ENCODE assay signal across 8 cellular contexts in the genomic region with DNA sequence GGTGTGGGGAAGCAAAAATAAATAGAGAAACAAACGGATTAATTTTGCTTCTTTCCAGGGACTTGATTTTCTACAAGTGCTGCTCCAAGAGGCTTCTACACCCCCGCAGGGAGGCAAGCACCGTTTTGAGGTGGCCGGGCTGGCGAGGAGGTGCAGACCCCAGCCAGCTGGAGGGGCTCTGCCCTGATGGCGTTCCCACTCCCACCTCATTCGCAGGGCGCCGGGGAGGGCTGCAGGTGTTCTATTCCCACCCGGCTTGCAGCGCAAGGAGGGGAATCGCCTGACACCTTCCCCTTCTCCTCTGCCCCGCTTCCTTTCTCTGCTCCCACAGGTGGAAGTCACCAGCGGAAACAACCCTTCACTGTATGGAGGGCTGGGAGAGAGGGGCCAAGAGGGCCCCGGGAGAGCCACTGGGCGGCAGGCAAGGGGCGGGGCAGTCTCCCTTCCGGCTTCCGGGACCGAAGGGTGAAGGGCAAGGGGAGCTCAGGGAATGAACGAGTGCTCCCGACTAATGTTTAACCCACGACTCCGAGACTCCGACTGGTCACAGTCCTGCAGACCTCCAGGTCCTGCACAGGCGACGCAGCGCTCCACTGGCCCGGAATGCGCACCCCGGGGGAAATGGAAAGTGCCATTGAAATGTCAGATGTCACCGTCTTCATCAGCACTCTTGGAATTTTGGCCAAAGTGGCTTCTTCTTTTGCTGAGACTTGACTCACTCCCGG. TPM values are rescaled to one million over a fixed set of nuclear protein-coding genes. Genes with fewer than 3 reads are reported as not detected.
DNase-seq lines count a peak whose midpoint lies in the region; ATAC-seq, FAIRE-seq and TF ChIP-seq lines count a peak whose summit lies in the region.

No MANE protein-coding gene starts in this region.

- no peaks in the 10 kb centered on the region for H3K36me3 ChIP-seq in CD8-positive, alpha-beta T cell (ENCODE audit: insufficient read depth, low read length)
- 0 out of 4 replicates have a peak, but pooled peaks cover 0 to 4% of the 10 kb centered on the region in 2 experiments for H3K36me3 ChIP-seq in GM12878 (ENCODE audit: control insufficient read depth in 2 of 2, insufficient read depth in 2 of 2, low read length in 1 of 2)

- no peak for TF ChIP-seq EP300 in GM12878 (IDR thresholded peaks at IDR 0.05; ENCODE audit: borderline replicate concordance in 1 of 2, control insufficient read depth in 1 of 2, low read depth in 2 of 2, low read length in 2 of 2)

- H4K20me1 ChIP-seq in GM12878 (ENCODE audit: control insufficient read depth, insufficient read depth), result no peaks in the 10 kb centered on the region

- RAD21 ChIA-PET in GM12878 (lab: Charles Lee; ENCODE audit: unreplicated experiment), result interaction anchor here (0.6 to 9.5 kb wide), 18 partner anchors 9 to 759 kb away, joined by 3 to 200 read pairs (median 6); a partner anchor contains a TSS

- peak overlapping the region; percentile 87 for H3K9ac ChIP-seq in GM12878 (ENCODE audit: control insufficient read depth, insufficient read depth, low read length)

- H3K36me3 Mint-ChIP-seq in CD8-positive, alpha-beta T cell, result peaks cover 3% of the 10 kb centered on the region

- TF ChIP-seq POLR2A in Raji (IDR thresholded peaks at IDR 0.05; ENCODE audit: insufficient read depth, low read depth, low read length), result peak; percentile 50
- peak; percentile 29; the same call in 1 of the 2 replicates for TF ChIP-seq POLR2A in GM12878 (IDR thresholded peaks at IDR 0.05; ENCODE audit: low read depth, low read length)

- POLR2A ChIA-PET in CD8-positive, alpha-beta T cell (lab: Charles Lee), result no interaction called here
- POLR2A ChIA-PET in GM12878 (lab: Charles Lee), result interaction anchor here (1.9 kb wide), 1 partner anchor 462 kb away, joined by 5 read pairs; no protein-coding TSS in a partner anchor

- peak overlapping the region; percentile 82 for H3K4me2 ChIP-seq in GM12878 (ENCODE audit: control insufficient read depth, insufficient read depth)

- H3K27me3 ChIP-seq in CD8-positive, alpha-beta T cell (ENCODE audit: insufficient read depth, low read length), result no peaks in the 10 kb centered on the region
- H3K27me3 ChIP-seq in GM12878 (replicated peaks in 1 of 2; ENCODE audit: control insufficient read depth in 2 of 2, insufficient read depth in 2 of 2, low read length in 1 of 2), result no peaks in the 10 kb centered on the region

- no peaks in the 10 kb centered on the region for H3K27me3 Mint-ChIP-seq in CD8-positive, alpha-beta T cell (ENCODE audit: low read depth)

- peak overlapping the region; percentile 92 for H3K4me3 ChIP-seq in CD8-positive, alpha-beta T cell (ENCODE audit: low read depth, low read length)
- peak overlapping the region; percentile 80 for H3K4me3 ChIP-seq in GM12878

- peak; percentile 51 for ATAC-seq in CD8-positive, alpha-beta T cell
- ATAC-seq in GM19043 (IDR thresholded peaks at IDR 0.05; ENCODE audit: low read depth, unreplicated experiment) (peak; percentile 33), HG03354 (IDR thresholded peaks at IDR 0.05; ENCODE audit: poor library complexity, severe bottlenecking, unreplicated experiment) (peak; percentile 47), GM12878 (peak; percentile 78)

- peak overlapping the region; percentile 22 for H3K27ac ChIP-seq in CD8-positive, alpha-beta T cell (ENCODE audit: low read depth, low read length)
- H3K27ac ChIP-seq in GM12878 (ENCODE audit: control insufficient read depth, insufficient read depth), result peak overlapping the region; percentile 82

- H3K4me3 Mint-ChIP-seq in CD8-positive, alpha-beta T cell, result peak overlapping the region; percentile 90

- WGBS in GM12878 (ENCODE audit: insufficient coverage, insufficient replicate concordance, low lambda C conversion rate, missing lambda C conversion rate), result 14% methylated on average over 33 of the region's 33 CpGs

- CTCF ChIA-PET in CD8-positive, alpha-beta T cell (lab: Charles Lee), result interaction anchor here (0.5 to 6.6 kb wide), 10 partner anchors 10 to 1614 kb away, joined by 3 to 48 read pairs (median 4); no protein-coding TSS in a partner anchor
- CTCF ChIA-PET in GM12878 (lab: Yijun Ruan, JAX), result interaction anchor here (0.6 to 15.3 kb wide), 36 partner anchors 9 to 834 kb away, joined by 3 to 283 read pairs (median 4); no protein-coding TSS in a partner anchor

- H3K9me3 ChIP-seq in CD8-positive, alpha-beta T cell (ENCODE audit: low read length), result no peaks in the 10 kb centered on the region
- H3K9me3 ChIP-seq in GM12878 (replicated peaks; ENCODE audit: control insufficient read depth, insufficient read depth, low read length), result no peaks in the 10 kb centered on the region

- SMC1A ChIA-PET in GM12878 (lab: Charles Lee; ENCODE audit: uncharacterized antibody, unreplicated experiment), result interaction anchor here (0.7 to 12.6 kb wide), 12 partner anchors 31 to 463 kb away, joined by 3 to 166 read pairs (median 4); no protein-coding TSS in a partner anchor

- no peak for FAIRE-seq in GM12878 (lab: Jason Lieb, UNC)

- TF ChIP-seq RAD21 in GM12878 (IDR thresholded peaks at IDR 0.05; ENCODE audit: insufficient read depth, low read depth, low read length), result no peak

- peaks cover 1% of the 10 kb centered on the region; the same call in 1 of the 2 replicates for H3K79me2 ChIP-seq in GM12878 (ENCODE audit: control insufficient read depth, insufficient read depth, low read length)

- peaks cover 9% of the 10 kb centered on the region for H3K4me1 Mint-ChIP-seq in CD8-positive, alpha-beta T cell (ENCODE audit: low read depth)

- no peaks in the 10 kb centered on the region for H3K9me3 Mint-ChIP-seq in CD8-positive, alpha-beta T cell

- TF ChIP-seq CTCF in CD8-positive, alpha-beta T cell (IDR thresholded peaks at IDR 0.05), result no peak
- 0 out of 6 replicates have a peak, but pooled peaks of 2 of the 3 experiments have one; percentile 2 to 9 for TF ChIP-seq CTCF in GM12878 (IDR thresholded peaks at IDR 0.05 in 2 of 3, conservative IDR thresholded peaks at IDR 0.05 in 1 of 3; ENCODE audit: control insufficient read depth in 2 of 3, extremely low read depth in 1 of 3, insufficient read depth in 1 of 3, low read depth in 3 of 3, low read length in 3 of 3)

- peaks cover 11% of the 10 kb centered on the region for H3K4me1 ChIP-seq in CD8-positive, alpha-beta T cell (ENCODE audit: insufficient read depth, low read length)
- peaks cover 7% of the 10 kb centered on the region for H3K4me1 ChIP-seq in GM12878 (ENCODE audit: control insufficient read depth, insufficient read depth, low read length)

- intact Hi-C loops in CD8-positive, alpha-beta T cell (cut with DNase I, micrococcal nuclease), result loop anchor here (1.0 to 10.0 kb wide), 12 partner anchors 10 to 1273 kb away; a partner anchor contains a TSS
- intact Hi-C loops in GM12878 (cut with micrococcal nuclease; ENCODE audit: unreplicated experiment), result loop anchor here (1.0 to 10.0 kb wide), 5 partner anchors 67 to 825 kb away; a partner anchor contains a TSS

- in situ Hi-C loops in GM12878 (cut with MboI), result loop anchor here (25.0 kb wide), 1 partner anchor 220 kb away; no protein-coding TSS in a partner anchor

- H2AFZ ChIP-seq in GM12878 (ENCODE audit: control insufficient read depth, low read depth, low read length), result peak overlapping the region; percentile 100

- H3K27ac Mint-ChIP-seq in CD8-positive, alpha-beta T cell, result peak overlapping the region; percentile 62

- peak in 6 of 7 experiments; percentile 13 to 73 (median 30) for DNase-seq in CD8-positive, alpha-beta T cell
- DNase-seq in GM12878 (ENCODE audit: low read depth, low spot score), result no peak
- DNase-seq in iPS-NIHi11 (ENCODE audit: low spot score), result peak; percentile 79
- peak; percentile 31 for DNase-seq in stimulated activated CD4-positive, alpha-beta T cell treated with anti-CD3 and anti-CD28 coated beads, Interleukin-1b, Interleukin-23, amount 100 ng/mL, for 48 hours
- DNase-seq in KG1 (lab: John Stamatoyannopoulos, UW), result no peak

- BruUV-seq in GM12878 (replicated peaks; lab: Mats Ljungman, UMichigan), result no TSS peak

TF ChIP-seq in GM12878, 131 proteins besides CTCF, POLR2A, EP300 and RAD21 (continues in another document):
- TF ChIP-seq GABPA (IDR thresholded peaks at IDR 0.05; ENCODE audit: low read depth) (0 out of 2 replicates have a peak, but pooled peaks have one; percentile 36), EED (IDR thresholded peaks at IDR 0.05; ENCODE audit: low read depth) (no peak)

RNA-seq across cellular contexts. Expression of a gene that starts 29.1 kb away (rescaled TPM):
- total RNA-seq in CD8-positive, alpha-beta T cell, result not detected
- not detected in 2 replicates for total RNA-seq in GM12878 (2013; cell fraction: nucleolus; rRNA removed)
- total RNA-seq in GM12878 (2014; rRNA removed) (not detected in 2 replicates), GM12878 (2014; rRNA removed; fragmentation: Illumina TruSeq; extraction: Trizol) (not detected in 2 replicates), GM12878 (2021) (not detected in 2 replicates)
- not detected for polyA plus RNA-seq in GM12878 (2011; ENCODE audit: low read depth)
- polyA plus RNA-seq in GM12878 (2011; rRNA removed) (not detected in 2 replicates), GM12878 (2014; fragmentation: Illumina TruSeq; extraction: Trizol) (not detected in 2 replicates), GM12878 (2014; fragmentation: Nextera tagmentation; extraction: Ambion mirVana) (not detected), GM12878 (2014; rRNA removed) (not detected in 2 replicates), GM12878 (2016; fragmentation: Nextera tagmentation; extraction: Ambion mirVana) (not detected)
- not detected in 2 replicates for polyA plus RNA-seq in GM12878 (2011; cell fraction: cytosol; rRNA removed)
- not detected in 2 replicates for polyA plus RNA-seq in GM12878 (2011; cell fraction: nucleus; rRNA removed)
- polyA plus RNA-seq in GM12878 (2012), result not detected in 2 replicates
- not detected in 2 replicates for polyA minus RNA-seq in GM12878 (2011; rRNA and poly(A)+ RNA removed)
- polyA minus RNA-seq in GM12878 (2011; cell fraction: cytosol; rRNA and poly(A)+ RNA removed), result not detected in 2 replicates
- not detected in 2 replicates for polyA minus RNA-seq in GM12878 (2011; cell fraction: nucleus; rRNA and poly(A)+ RNA removed)

RNA-seq across cellular contexts. Expression of a gene that starts 45.2 kb away (rescaled TPM):
- not detected for total RNA-seq in CD8-positive, alpha-beta T cell
- not detected in 2 replicates for total RNA-seq in GM12878 (2013; cell fraction: nucleolus; rRNA removed)
- total RNA-seq in GM12878 (2014; rRNA removed), result not detected in 2 replicates
- not detected in 2 replicates for total RNA-seq in GM12878 (2014; rRNA removed; fragmentation: Illumina TruSeq; extraction: Trizol)
- not detected in 2 replicates for total RNA-seq in GM12878 (2021)
- polyA plus RNA-seq in GM12878 (2011; ENCODE audit: low read depth), result not detected
- not detected in 2 replicates for polyA plus RNA-seq in GM12878 (2011; rRNA removed)
- polyA plus RNA-seq in GM12878 (2011; cell fraction: cytosol; rRNA removed), result not detected in 2 replicates
- polyA plus RNA-seq in GM12878 (2011; cell fraction: nucleus; rRNA removed), result 0.15 TPM in 1 of 2 replicates, not detected in the other
- polyA plus RNA-seq in GM12878 (2012), result not detected in 2 replicates
- polyA plus RNA-seq in GM12878 (2014; fragmentation: Illumina TruSeq; extraction: Trizol), result not detected in 2 replicates
- polyA plus RNA-seq in GM12878 (2014; fragmentation: Nextera tagmentation; extraction: Ambion mirVana), result not detected
- polyA plus RNA-seq in GM12878 (2014; rRNA removed), result not detected in 2 replicates
- not detected for polyA plus RNA-seq in GM12878 (2016; fragmentation: Nextera tagmentation; extraction: Ambion mirVana)
- polyA minus RNA-seq in GM12878 (2011; rRNA and poly(A)+ RNA removed), result not detected in 2 replicates
- not detected in 2 replicates for polyA minus RNA-seq in GM12878 (2011; cell fraction: cytosol; rRNA and poly(A)+ RNA removed)
- not detected in 2 replicates for polyA minus RNA-seq in GM12878 (2011; cell fraction: nucleus; rRNA and poly(A)+ RNA removed)

Comparison
In these comparisons a context has a peak if more than half of its experiments do, and no peak if none do; other contexts are left out.
1. DNase-seq: peak in CD8-positive, alpha-beta T cell (6 of 7), iPS-NIHi11 (single experiment) and stimulated activated CD4-positive, alpha-beta T cell treated with anti-CD3 and anti-CD28 coated beads, Interleukin-1b, Interleukin-23, amount 100 ng/mL, for 48 hours (single experiment); none in GM12878 (single experiment) and KG1 (single experiment).
2. Peak in every context shown above with its lines, with median percentiles within 50 percentile points of each other: ATAC-seq.